Comparison of ENCODE assay signal across 18 cellular contexts in genomic region chr12:78115889-78116288, GRCh38.
DNase-seq lines count a peak whose midpoint lies in the region; ATAC-seq and TF ChIP-seq lines count a peak whose summit lies in the region.
"Had no signal": no experiment of that assay in that cellular context is flagged by ENCODE, and none has a peak within 500 bp of the region (broad histone marks: within the 10 kb centered on the region; RNA-seq: fewer than 3 reads in every experiment).

No MANE protein-coding gene starts in this region.

- H3K27ac ChIP-seq in HL-60 (replicated peaks) (peak overlapping the region; percentile 5; the same call in 1 of the 2 replicates), WERI-Rb-1 (no peak overlapping the region)
- H3K27ac ChIP-seq: A549; BLaER1 treated with 17β-estradiol and CSF1 and Interleukin-3, amounts not matched to agents 10 nM and 100 nM; Peyer's patch had no signal

- ATAC-seq in HG03196 (IDR thresholded peaks at IDR 0.05; ENCODE audit: unreplicated experiment), result no peak
- ATAC-seq: A549; CD8-positive, alpha-beta T cell had no signal

- H3K9me3 ChIP-seq in WERI-Rb-1 (ENCODE audit: severe bottlenecking), result peaks cover 6% of the 10 kb centered on the region

- H3K27me3 ChIP-seq in HL-60 (ENCODE audit: insufficient read depth, poor library complexity, severe bottlenecking) (no peaks in the 10 kb centered on the region), WERI-Rb-1 (ENCODE audit: insufficient read depth, low read depth, severe bottlenecking) (no peaks in the 10 kb centered on the region)
- H3K27me3 ChIP-seq: BLaER1 treated with 17β-estradiol and CSF1 and Interleukin-3, amounts not matched to agents 10 nM and 100 nM; MG63; Peyer's patch had no signal

- no peak for TF ChIP-seq CTCF in AG10803 (conservative IDR thresholded peaks at IDR 0.05; ENCODE audit: low read length)
- no peak for TF ChIP-seq CTCF in HL-60 (IDR thresholded peaks at IDR 0.05; ENCODE audit: insufficient read depth, low read length)
- no peak for TF ChIP-seq CTCF in fibroblast of the aortic adventitia (IDR thresholded peaks at IDR 0.05; ENCODE audit: insufficient read depth, low read length)
- TF ChIP-seq CTCF in WERI-Rb-1 (IDR thresholded peaks at IDR 0.05; ENCODE audit: low read depth, low read length), result no peak

- H3K36me3 ChIP-seq in WERI-Rb-1, result no peaks in the 10 kb centered on the region
- H3K36me3 ChIP-seq: BLaER1 treated with 17β-estradiol and CSF1 and Interleukin-3, amounts not matched to agents 10 nM and 100 nM; MG63; Peyer's patch had no signal

- no peak overlapping the region for H3K4me3 ChIP-seq in AG10803 (ENCODE audit: low read length)
- no peak overlapping the region for H3K4me3 ChIP-seq in HL-60 (replicated peaks; ENCODE audit: insufficient read depth, low read length)
- no peak overlapping the region for H3K4me3 ChIP-seq in fibroblast of the aortic adventitia (ENCODE audit: low read depth, low read length)
- no peak overlapping the region for H3K4me3 ChIP-seq in WERI-Rb-1 (ENCODE audit: low read depth, low read length)
- H3K4me3 ChIP-seq: A549; BLaER1 treated with 17β-estradiol and CSF1 and Interleukin-3, amounts not matched to agents 10 nM and 100 nM; MG63; Peyer's patch had no signal

- DNase-seq in AG10803 (ENCODE audit: low read depth) (peak; percentile 34), HL-60 (ENCODE audit: low read depth in 1 of 2, low spot score in 1 of 2) (peak in 1 of 2 experiments; percentile 52), NOMO-1 treated with DMSO at 0.1 percent for 48 hours (lab: John Stamatoyannopoulos, UW; ENCODE audit: unreplicated experiment) (peak; percentile 51), fibroblast of the aortic adventitia (ENCODE audit: low read depth) (peak; percentile 28), WERI-Rb-1 (no peak), NCI-H2227 (lab: John Stamatoyannopoulos, UW; ENCODE audit: unreplicated experiment) (no peak)
- DNase-seq: CD8-positive, alpha-beta T cell; DMS53; H9; MG63; NCI-H1694 treated with DMSO at 0.1 percent for 48 hours; NCI-H2107; NCI-H2227 treated with DMSO at 0.1 percent for 48 hours; NCI-H524; Peyer's patch had no signal

Comparison
In these comparisons a context has a peak if more than half of its experiments do, and no peak if none do; other contexts are left out.
1. DNase-seq: peak in AG10803 (single experiment), NOMO-1 treated with DMSO at 0.1 percent for 48 hours (single experiment) and fibroblast of the aortic adventitia (single experiment); none in WERI-Rb-1 (single experiment) and NCI-H2227 (single experiment).